Comparison of ENCODE assay signal across 8 cellular contexts in genomic region chr17:77451271-77451893, GRCh38.
DNase-seq lines count a peak whose midpoint lies in the region; ATAC-seq and TF ChIP-seq lines count a peak whose summit lies in the region.

No MANE protein-coding gene starts in this region.

- peaks cover 79% of the 10 kb centered on the region for H3K79me2 ChIP-seq in HCT116 (ENCODE audit: insufficient read depth, low read length)

- H3K36me3 ChIP-seq in HCT116 (ENCODE audit: control insufficient read depth in 1 of 2, insufficient read depth in 2 of 2, low read length in 2 of 2): no peaks in the 10 kb centered on the region
- no peaks in the 10 kb centered on the region for H3K36me3 ChIP-seq in neutrophil

- RAD21 ChIA-PET in HCT116 (lab: Charles Lee; ENCODE audit: low non-redundant PET in 1 of 2, low total read pairs in 2 of 2, uncharacterized antibody in 2 of 2, unreplicated experiment in 2 of 2): no interaction called here

- H3K4me1 ChIP-seq in HCT116 (ENCODE audit: control insufficient read depth in 1 of 2, insufficient read depth in 2 of 2, low read length in 2 of 2) (peaks cover 25 to 39% of the 10 kb centered on the region in 2 experiments), neutrophil (ENCODE audit: control insufficient read depth in 1 of 2, insufficient read depth in 1 of 2, low read depth in 1 of 2, low read length in 1 of 2) (peaks cover 80 to 90% of the 10 kb centered on the region in 2 experiments)

- no peak overlapping the region for H3K27ac ChIP-seq in HCT116 (ENCODE audit: low read depth, low read length)
- H3K27ac ChIP-seq in neutrophil: peak overlapping the region; percentile 88

- no peak overlapping the region for H2AFZ ChIP-seq in HCT116 (ENCODE audit: low read depth, low read length, poor library complexity, severe bottlenecking)

- peaks cover 41% of the 10 kb centered on the region for H3K36me3 Mint-ChIP-seq in activated naive CD4-positive, alpha-beta T cell treated with anti-CD3 and anti-CD28 coated beads for 36 hours (ENCODE audit: low read depth)
- H3K36me3 Mint-ChIP-seq in glutamatergic neuron (ENCODE audit: unreplicated experiment): no peaks in the 10 kb centered on the region

- DNase-seq in CD1c-positive myeloid dendritic cell (ENCODE audit: extremely low spot score) (peak; percentile 69), HCT116 (ENCODE audit: low read depth, low spot score) (no peak), OCI-M1 (lab: John Stamatoyannopoulos, UW) (peak; percentile 77), glutamatergic neuron (peak; percentile 92), posterior vena cava (ENCODE audit: low spot score) (no peak)
- DNase-seq in activated naive CD4-positive, alpha-beta T cell treated with anti-CD3 and anti-CD28 coated beads for 36 hours: peak; percentile 83

- H3K27ac Mint-ChIP-seq in activated naive CD4-positive, alpha-beta T cell treated with anti-CD3 and anti-CD28 coated beads for 36 hours: peak overlapping the region; percentile 100
- H3K27ac Mint-ChIP-seq in glutamatergic neuron (ENCODE audit: unreplicated experiment): peak overlapping the region; percentile 99

- H3K27me3 ChIP-seq in HCT116 (ENCODE audit: insufficient read depth, low read length) (no peaks in the 10 kb centered on the region), neutrophil (no peaks in the 10 kb centered on the region)

- no peaks in the 10 kb centered on the region; the same call in 1 of the 2 replicates for H4K20me1 ChIP-seq in HCT116 (ENCODE audit: insufficient read depth)

- intact Hi-C loops in HCT116 (cut with micrococcal nuclease) (no loop called here), posterior vena cava (cut with DNase I) (no loop called here)
- intact Hi-C loops in activated naive CD4-positive, alpha-beta T cell treated with anti-CD3 and anti-CD28 coated beads for 36 hours (cut with micrococcal nuclease): loop anchor here (1.0 to 10.0 kb wide), 4 partner anchors 8 to 1323 kb away; partner anchors contain the start of genes MFSD11, SRSF2 and UBALD2

- TF ChIP-seq POLR2A in HCT116 (IDR thresholded peaks at IDR 0.05; ENCODE audit: borderline replicate concordance, extremely low read depth, insufficient read depth, insufficient read length): no peak

- H3K27me3 Mint-ChIP-seq in activated naive CD4-positive, alpha-beta T cell treated with anti-CD3 and anti-CD28 coated beads for 36 hours (ENCODE audit: low read depth): no peaks in the 10 kb centered on the region
- H3K27me3 Mint-ChIP-seq in glutamatergic neuron (ENCODE audit: unreplicated experiment): peaks cover 21% of the 10 kb centered on the region

- peaks cover 42% of the 10 kb centered on the region for H3K4me1 Mint-ChIP-seq in activated naive CD4-positive, alpha-beta T cell treated with anti-CD3 and anti-CD28 coated beads for 36 hours (ENCODE audit: low read depth)
- peaks cover 38% of the 10 kb centered on the region for H3K4me1 Mint-ChIP-seq in glutamatergic neuron (ENCODE audit: low read depth, unreplicated experiment)

- POLR2A ChIA-PET in HCT116 (lab: Charles Lee): no interaction called here

- TF ChIP-seq CTCF in HCT116 (IDR thresholded peaks at IDR 0.05 in 2 of 3, conservative IDR thresholded peaks at IDR 0.05 in 1 of 3; ENCODE audit: borderline replicate concordance in 1 of 3, insufficient read depth in 1 of 3, low read depth in 2 of 3, low read length in 2 of 3): no peak
- TF ChIP-seq CTCF in glutamatergic neuron (IDR thresholded peaks at IDR 0.05; ENCODE audit: partially characterized antibody, unreplicated experiment): no peak
- no peak for TF ChIP-seq CTCF in neutrophil (IDR thresholded peaks at IDR 0.05)

- CTCF ChIA-PET in HCT116 (lab: Charles Lee): interaction anchor here (1.6 kb wide), 1 partner anchor 22 kb away, joined by 4 read pairs; no protein-coding TSS in a partner anchor
- CTCF ChIA-PET in activated naive CD4-positive, alpha-beta T cell treated with anti-CD3 and anti-CD28 coated beads for 36 hours (lab: Charles Lee): interaction anchor here (0.9 to 4.4 kb wide), 8 partner anchors 9 to 119 kb away, joined by 3 to 24 read pairs (median 4); no protein-coding TSS in a partner anchor

- H3K9me3 ChIP-seq in HCT116 (ENCODE audit: control insufficient read depth in 1 of 2, insufficient read depth in 1 of 2, low read depth in 1 of 2, low read length in 2 of 2) (no peaks in the 10 kb centered on the region), neutrophil (no peaks in the 10 kb centered on the region)

- no peak overlapping the region for H3K9ac ChIP-seq in HCT116 (ENCODE audit: low read length)

- H3K4me3 Mint-ChIP-seq in activated naive CD4-positive, alpha-beta T cell treated with anti-CD3 and anti-CD28 coated beads for 36 hours: peak overlapping the region; percentile 86
- peak overlapping the region; percentile 98 for H3K4me3 Mint-ChIP-seq in glutamatergic neuron (ENCODE audit: unreplicated experiment)

- H3K4me3 ChIP-seq in HCT116 (replicated peaks in 1 of 2; ENCODE audit: low read depth in 1 of 2, low read length in 2 of 2) (no peak overlapping the region), neutrophil (ENCODE audit: low read depth in 1 of 2, low read length in 1 of 2) (peak overlapping the region; percentile 63 to 73)

- H3K4me2 ChIP-seq in HCT116 (ENCODE audit: low read length): no peak overlapping the region

- no peaks in the 10 kb centered on the region for H3K9me3 Mint-ChIP-seq in activated naive CD4-positive, alpha-beta T cell treated with anti-CD3 and anti-CD28 coated beads for 36 hours
- H3K9me3 Mint-ChIP-seq in glutamatergic neuron (ENCODE audit: unreplicated experiment): peaks cover 23% of the 10 kb centered on the region

- ATAC-seq in HCT116: peak; percentile 31; the same call in 1 of the 2 replicates
- no peak for ATAC-seq in HG02884 (IDR thresholded peaks at IDR 0.05; ENCODE audit: unreplicated experiment)

- no TSS peak for BruUV-seq in HCT116 (replicated peaks; lab: Mats Ljungman, UMichigan)

- no peaks in the 10 kb centered on the region for H3K9me2 ChIP-seq in HCT116 (ENCODE audit: insufficient read depth)

- TF ChIP-seq RAD21 in HCT116 (IDR thresholded peaks at IDR 0.05; ENCODE audit: low read depth): no peak

TF ChIP-seq in HCT116, 20 proteins besides CTCF, POLR2A, EP300 and RAD21:
- TF ChIP-seq ZFX (IDR thresholded peaks at IDR 0.05): no peak
- TF ChIP-seq SRF (IDR thresholded peaks at IDR 0.05; ENCODE audit: low read depth): no peak
- no peak for TF ChIP-seq CEBPB (IDR thresholded peaks at IDR 0.05; ENCODE audit: low read depth)
- no peak for TF ChIP-seq FOSL1 (IDR thresholded peaks at IDR 0.05; ENCODE audit: low read depth)
- no peak for TF ChIP-seq ATF3 (IDR thresholded peaks at IDR 0.05)
- TF ChIP-seq CBX3 (IDR thresholded peaks at IDR 0.05; ENCODE audit: low read depth): no peak
- no peak for TF ChIP-seq POLR2AphosphoS5 (IDR thresholded peaks at IDR 0.05; ENCODE audit: low read depth, low read length)
- TF ChIP-seq EZH2 (IDR thresholded peaks at IDR 0.05): no peak

Comparison
In these comparisons a context has a peak if more than half of its experiments do, and no peak if none do; other contexts are left out.
1. DNase-seq: peak in CD1c-positive myeloid dendritic cell (single experiment), OCI-M1 (single experiment), activated naive CD4-positive, alpha-beta T cell treated with anti-CD3 and anti-CD28 coated beads for 36 hours (single experiment) and glutamatergic neuron (single experiment); none in HCT116 (single experiment) and posterior vena cava (single experiment).
2. H3K4me3 ChIP-seq: peak in neutrophil (2 of 2); none in HCT116 (0 of 2).